11 cellular contexts compared by ENCODE assay signal in the genomic region with DNA sequence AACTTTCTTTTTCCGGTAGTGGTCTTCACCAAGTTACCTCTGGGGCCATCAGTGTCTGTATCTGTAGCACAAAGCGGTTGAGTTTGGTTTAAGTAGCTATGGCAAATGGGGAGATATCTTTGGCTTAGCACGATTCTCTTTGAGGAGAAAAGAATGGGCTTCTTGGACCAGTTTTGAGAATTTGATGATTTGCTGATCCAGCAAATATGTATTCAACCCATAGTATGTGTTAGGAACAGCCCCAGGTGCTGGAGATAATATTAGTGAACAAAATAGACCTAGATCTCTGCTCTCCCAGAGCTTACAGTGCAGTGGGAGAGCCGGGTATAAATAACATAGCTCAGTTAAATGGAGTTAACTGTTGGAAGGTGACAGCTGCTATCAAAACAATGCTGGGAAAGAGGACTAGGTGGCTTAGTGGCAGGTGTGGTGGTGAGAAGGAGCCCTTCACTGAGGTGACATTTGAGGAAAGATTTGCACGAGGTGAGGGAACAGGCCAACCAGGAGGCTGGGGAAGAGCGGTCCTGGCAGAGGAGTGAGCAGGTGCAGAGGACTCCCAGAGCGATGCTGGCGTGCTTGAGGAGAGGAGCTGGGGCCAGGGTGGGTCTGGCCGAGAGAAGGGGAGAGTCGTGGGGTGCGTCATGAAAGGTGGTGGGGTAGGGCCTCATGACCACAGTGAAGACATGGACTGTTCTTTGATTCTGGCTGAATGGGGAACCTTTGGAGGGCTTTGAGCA. TPM values are rescaled to one million over a fixed set of nuclear protein-coding genes. Genes with fewer than 3 reads are reported as not detected.
DNase-seq lines count a peak whose midpoint lies in the region; ATAC-seq and TF ChIP-seq lines count a peak whose summit lies in the region.
"Had no signal": no experiment of that assay in that cellular context is flagged by ENCODE, and none has a peak within 500 bp of the region (broad histone marks: within the 10 kb centered on the region; RNA-seq: fewer than 3 reads in every experiment).

No MANE protein-coding gene starts in this region.

- H3K36me3 Mint-ChIP-seq in activated T-cell treated with anti-CD3 and anti-CD28 coated beads, Interleukin-2, amount 50 U/mL, for 72 hours (ENCODE audit: insufficient read depth in 2 of 2): peaks cover 0 to 7% of the 10 kb centered on the region in 2 donors
- H3K36me3 Mint-ChIP-seq in WTC11 (peaks cover 3% of the 10 kb centered on the region; the same call in 1 of the 2 replicates), glutamatergic neuron (ENCODE audit: unreplicated experiment) (no peaks in the 10 kb centered on the region)

- ATAC-seq in activated T-cell treated with anti-CD3 and anti-CD28 coated beads, Interleukin-2, amount 50 U/mL, for 72 hours (replicated peaks in 1 of 2): no peak
- ATAC-seq in WTC11 (no peak), HG03108 (IDR thresholded peaks at IDR 0.05; ENCODE audit: unreplicated experiment) (no peak)

- no peaks in the 10 kb centered on the region for H3K27me3 Mint-ChIP-seq in activated T-cell treated with anti-CD3 and anti-CD28 coated beads, Interleukin-2, amount 50 U/mL, for 72 hours (ENCODE audit: low read depth)
- no peaks in the 10 kb centered on the region for H3K27me3 Mint-ChIP-seq in WTC11 (ENCODE audit: low read depth)
- H3K27me3 Mint-ChIP-seq in glutamatergic neuron (ENCODE audit: unreplicated experiment): peaks cover 4% of the 10 kb centered on the region

- no peaks in the 10 kb centered on the region for H3K9me3 Mint-ChIP-seq in activated T-cell treated with anti-CD3 and anti-CD28 coated beads, Interleukin-2, amount 50 U/mL, for 72 hours
- H3K9me3 Mint-ChIP-seq in WTC11 (no peaks in the 10 kb centered on the region), glutamatergic neuron (ENCODE audit: unreplicated experiment) (peaks cover 8% of the 10 kb centered on the region)

- CTCF ChIA-PET in WTC11 (lab: Charles Lee): interaction anchor here (1.0 kb wide), 1 partner anchor 9 kb away, joined by 4 read pairs; no protein-coding TSS in a partner anchor

- DNase-seq in activated T-cell treated with anti-CD3 and anti-CD28 coated beads, Interleukin-2, amount 50 U/mL, for 72 hours: no peak
- DNase-seq in activated T-cell treated with anti-CD3 and anti-CD28 coated beads for 4 hours: no peak
- DNase-seq in WTC11 (ENCODE audit: low spot score): no peak
- no peak for DNase-seq in glutamatergic neuron
- DNase-seq in substantia nigra (lab: John Stamatoyannopoulos, UW): no peak
- DNase-seq in ureter (ENCODE audit: low spot score): no peak
- no peak for DNase-seq in Kasumi-1 (lab: John Stamatoyannopoulos, UW)
- DNase-seq: amniotic stem cell; GF-D8; stimulated activated CD4-positive, alpha-beta T cell treated with anti-CD3 and anti-CD28 coated beads, Interleukin-12 subunit alpha, Interleukin-12 subunit beta, amount 100 ng/mL, for 4 hours had no signal

- H3K4me3 Mint-ChIP-seq in activated T-cell treated with anti-CD3 and anti-CD28 coated beads, Interleukin-2, amount 50 U/mL, for 72 hours: no peak overlapping the region
- no peak overlapping the region for H3K4me3 Mint-ChIP-seq in WTC11
- H3K4me3 Mint-ChIP-seq in glutamatergic neuron (ENCODE audit: unreplicated experiment): peak overlapping the region; percentile 33

- peaks cover 55% of the 10 kb centered on the region for H3K4me1 Mint-ChIP-seq in activated T-cell treated with anti-CD3 and anti-CD28 coated beads, Interleukin-2, amount 50 U/mL, for 72 hours (ENCODE audit: low read depth)
- peaks cover 9% of the 10 kb centered on the region for H3K4me1 Mint-ChIP-seq in WTC11
- peaks cover 23% of the 10 kb centered on the region for H3K4me1 Mint-ChIP-seq in glutamatergic neuron (ENCODE audit: low read depth, unreplicated experiment)

- H3K27ac ChIP-seq in substantia nigra (ENCODE audit: low read depth, low read length, poor library complexity, severe bottlenecking): peak overlapping the region; percentile 35

- POLR2A ChIA-PET in WTC11 (lab: Charles Lee): no interaction called here

- TF ChIP-seq CTCF in WTC11 (IDR thresholded peaks at IDR 0.05) (no peak), glutamatergic neuron (IDR thresholded peaks at IDR 0.05; ENCODE audit: partially characterized antibody, unreplicated experiment) (no peak)

- H3K27ac Mint-ChIP-seq in activated T-cell treated with anti-CD3 and anti-CD28 coated beads, Interleukin-2, amount 50 U/mL, for 72 hours: peak overlapping the region; percentile 13
- H3K27ac Mint-ChIP-seq in WTC11 (peak overlapping the region; percentile 22), glutamatergic neuron (ENCODE audit: unreplicated experiment) (peak overlapping the region; percentile 57)

TF ChIP-seq in WTC11, 78 proteins besides CTCF, POLR2A, EP300 and RAD21 (continues in another document):
- TF ChIP-seq SOX15 (CRISPR knock-in tag; IDR thresholded peaks at IDR 0.05) (no peak), OVOL2 (CRISPR knock-in tag; IDR thresholded peaks at IDR 0.05; ENCODE audit: borderline replicate concordance) (no peak)
- TF ChIP-seq, protein P1, sequence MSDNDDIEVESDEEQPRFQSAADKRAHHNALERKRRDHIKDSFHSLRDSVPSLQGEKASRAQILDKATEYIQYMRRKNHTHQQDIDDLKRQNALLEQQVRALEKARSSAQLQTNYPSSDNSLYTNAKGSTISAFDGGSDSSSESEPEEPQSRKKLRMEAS (CRISPR knock-in tag; IDR thresholded peaks at IDR 0.05): no peak
- TF ChIP-seq, protein P2, sequence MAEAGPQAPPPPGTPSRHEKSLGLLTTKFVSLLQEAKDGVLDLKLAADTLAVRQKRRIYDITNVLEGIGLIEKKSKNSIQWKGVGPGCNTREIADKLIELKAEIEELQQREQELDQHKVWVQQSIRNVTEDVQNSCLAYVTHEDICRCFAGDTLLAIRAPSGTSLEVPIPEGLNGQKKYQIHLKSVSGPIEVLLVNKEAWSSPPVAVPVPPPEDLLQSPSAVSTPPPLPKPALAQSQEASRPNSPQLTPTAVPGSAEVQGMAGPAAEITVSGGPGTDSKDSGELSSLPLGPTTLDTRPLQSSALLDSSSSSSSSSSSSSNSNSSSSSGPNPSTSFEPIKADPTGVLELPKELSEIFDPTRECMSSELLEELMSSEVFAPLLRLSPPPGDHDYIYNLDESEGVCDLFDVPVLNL (CRISPR knock-in tag; IDR thresholded peaks at IDR 0.05; ENCODE audit: borderline replicate concordance, low read depth): no peak
- TF ChIP-seq, protein P3, sequence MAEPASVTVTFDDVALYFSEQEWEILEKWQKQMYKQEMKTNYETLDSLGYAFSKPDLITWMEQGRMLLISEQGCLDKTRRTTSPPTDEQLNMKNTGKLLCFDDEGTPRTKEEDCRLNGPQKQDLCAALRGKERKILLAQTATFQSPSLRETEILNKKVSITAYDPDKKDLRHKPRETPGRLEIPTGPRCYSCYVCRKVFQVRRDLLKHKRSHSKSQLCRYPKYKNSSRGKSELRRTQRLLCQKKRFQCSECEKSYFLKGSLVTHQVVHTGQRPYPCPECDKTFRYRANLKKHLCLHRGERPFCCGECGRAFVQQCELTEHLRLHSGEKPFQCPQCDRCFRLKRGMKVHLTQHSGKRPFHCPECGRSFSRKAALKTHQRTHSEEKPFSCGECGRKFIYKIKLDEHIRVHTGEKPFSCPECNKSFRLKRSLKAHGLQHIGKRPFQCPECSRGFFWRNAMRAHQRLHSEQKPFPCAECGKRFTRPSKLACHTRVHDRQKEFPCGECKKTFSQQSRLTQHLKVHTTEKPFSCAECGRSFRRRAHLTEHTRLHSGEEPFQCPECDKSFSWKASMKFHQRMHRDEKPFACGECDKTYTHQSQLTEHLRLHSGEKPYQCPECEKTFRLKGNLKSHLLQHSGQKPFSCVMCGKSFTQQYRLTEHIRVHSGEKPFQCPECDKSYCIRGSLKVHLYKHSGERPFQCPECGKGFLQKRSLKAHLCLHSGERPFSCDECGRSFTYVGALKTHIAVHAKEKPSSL (CRISPR knock-in tag; conservative IDR thresholded peaks at IDR 0.05): no peak
- TF ChIP-seq, protein P4, sequence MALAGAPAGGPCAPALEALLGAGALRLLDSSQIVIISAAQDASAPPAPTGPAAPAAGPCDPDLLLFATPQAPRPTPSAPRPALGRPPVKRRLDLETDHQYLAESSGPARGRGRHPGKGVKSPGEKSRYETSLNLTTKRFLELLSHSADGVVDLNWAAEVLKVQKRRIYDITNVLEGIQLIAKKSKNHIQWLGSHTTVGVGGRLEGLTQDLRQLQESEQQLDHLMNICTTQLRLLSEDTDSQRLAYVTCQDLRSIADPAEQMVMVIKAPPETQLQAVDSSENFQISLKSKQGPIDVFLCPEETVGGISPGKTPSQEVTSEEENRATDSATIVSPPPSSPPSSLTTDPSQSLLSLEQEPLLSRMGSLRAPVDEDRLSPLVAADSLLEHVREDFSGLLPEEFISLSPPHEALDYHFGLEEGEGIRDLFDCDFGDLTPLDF (CRISPR knock-in tag; IDR thresholded peaks at IDR 0.05): no peak
- TF ChIP-seq, protein P5, sequence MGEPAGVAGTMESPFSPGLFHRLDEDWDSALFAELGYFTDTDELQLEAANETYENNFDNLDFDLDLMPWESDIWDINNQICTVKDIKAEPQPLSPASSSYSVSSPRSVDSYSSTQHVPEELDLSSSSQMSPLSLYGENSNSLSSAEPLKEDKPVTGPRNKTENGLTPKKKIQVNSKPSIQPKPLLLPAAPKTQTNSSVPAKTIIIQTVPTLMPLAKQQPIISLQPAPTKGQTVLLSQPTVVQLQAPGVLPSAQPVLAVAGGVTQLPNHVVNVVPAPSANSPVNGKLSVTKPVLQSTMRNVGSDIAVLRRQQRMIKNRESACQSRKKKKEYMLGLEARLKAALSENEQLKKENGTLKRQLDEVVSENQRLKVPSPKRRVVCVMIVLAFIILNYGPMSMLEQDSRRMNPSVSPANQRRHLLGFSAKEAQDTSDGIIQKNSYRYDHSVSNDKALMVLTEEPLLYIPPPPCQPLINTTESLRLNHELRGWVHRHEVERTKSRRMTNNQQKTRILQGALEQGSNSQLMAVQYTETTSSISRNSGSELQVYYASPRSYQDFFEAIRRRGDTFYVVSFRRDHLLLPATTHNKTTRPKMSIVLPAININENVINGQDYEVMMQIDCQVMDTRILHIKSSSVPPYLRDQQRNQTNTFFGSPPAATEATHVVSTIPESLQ (CRISPR knock-in tag; IDR thresholded peaks at IDR 0.05): no peak

RNA-seq across cellular contexts. Expression of a gene that starts 5.0 kb away (rescaled TPM):
- total RNA-seq in activated T-cell treated with anti-CD3 and anti-CD28 coated beads, Interleukin-2, amount 50 U/mL, for 72 hours: 10 to 100 TPM; 29.5 to 34.8 TPM
- total RNA-seq in WTC11 (2021) (18.1 to 21.0 TPM (median 19.1 TPM) in 3 replicates), glutamatergic neuron (ENCODE audit: unreplicated experiment) (23.0 TPM), ureter (32.6 TPM)

RNA-seq across cellular contexts. Expression of a gene that starts 29.4 kb away (rescaled TPM):
- total RNA-seq in activated T-cell treated with anti-CD3 and anti-CD28 coated beads, Interleukin-2, amount 50 U/mL, for 72 hours: 10 to 100 TPM; 38.6 to 53.1 TPM
- 45.6 to 50.2 TPM (median 49.7 TPM) in 3 replicates for total RNA-seq in WTC11 (2021)
- 145 TPM for total RNA-seq in glutamatergic neuron (ENCODE audit: unreplicated experiment)
- total RNA-seq in ureter: 13.0 TPM
